Comparison of ENCODE assay signal across 10 cellular contexts in the genomic region with DNA sequence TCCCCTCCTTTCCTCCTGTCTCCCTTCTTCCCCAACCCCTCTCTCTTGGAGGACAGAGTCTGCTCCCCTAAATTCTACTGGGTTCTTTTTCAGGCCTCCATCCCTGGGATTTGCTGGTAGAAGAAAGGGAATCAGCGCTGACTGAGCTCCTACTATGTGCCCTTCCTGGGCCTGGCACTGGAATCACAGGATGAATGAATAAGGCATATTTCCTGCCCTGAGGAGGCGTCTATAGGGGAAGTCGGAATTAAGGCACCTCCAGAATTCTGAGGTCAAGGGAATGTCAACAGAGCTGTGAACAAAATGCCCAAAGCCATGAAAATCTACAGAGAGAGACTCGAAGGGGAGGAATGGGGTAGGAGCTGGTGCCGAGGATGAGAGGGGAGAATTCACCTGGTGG. TPM values are rescaled to one million over a fixed set of nuclear protein-coding genes. Genes with fewer than 3 reads are reported as not detected.
DNase-seq lines count a peak whose midpoint lies in the region; ATAC-seq and TF ChIP-seq lines count a peak whose summit lies in the region.
"Had no signal": no experiment of that assay in that cellular context is flagged by ENCODE, and none has a peak within 500 bp of the region (broad histone marks: within the 10 kb centered on the region; RNA-seq: fewer than 3 reads in every experiment).

No MANE protein-coding gene starts in this region.

- H3K36me3 ChIP-seq in DND-41 (ENCODE audit: insufficient read depth, low read length) (no peaks in the 10 kb centered on the region), esophagus muscularis mucosa (no peaks in the 10 kb centered on the region), sigmoid colon (no peaks in the 10 kb centered on the region), SK-N-SH (replicated peaks in 1 of 2; ENCODE audit: control insufficient read depth in 1 of 2, insufficient read depth in 2 of 2, low read length in 1 of 2) (no peaks in the 10 kb centered on the region)

- H3K9ac ChIP-seq in DND-41 (ENCODE audit: low read depth, low read length) (peak overlapping the region; percentile 36), SK-N-SH (no peak overlapping the region)

- no peak for TF ChIP-seq RAD21 in SK-N-SH (IDR thresholded peaks at IDR 0.05; ENCODE audit: low read length)

- intact Hi-C loops in esophagus muscularis mucosa (cut with DNase I) (no loop called here), sigmoid colon (cut with DNase I) (no loop called here)

- POLR2A ChIA-PET in RWPE1 (lab: Yijun Ruan, JAX; ENCODE audit: low non-redundant PET) (no interaction called here), SK-N-SH (lab: Yijun Ruan, JAX) (no interaction called here)

- H3K79me2 ChIP-seq in DND-41 (ENCODE audit: insufficient read depth, low read length), result no peaks in the 10 kb centered on the region
- H3K79me2 ChIP-seq in SK-N-SH (ENCODE audit: insufficient read depth), result no peaks in the 10 kb centered on the region

- H3K9me3 ChIP-seq in DND-41 (ENCODE audit: insufficient read depth, low read length, severe bottlenecking) (no peaks in the 10 kb centered on the region), esophagus muscularis mucosa (no peaks in the 10 kb centered on the region), sigmoid colon (no peaks in the 10 kb centered on the region), SK-N-SH (no peaks in the 10 kb centered on the region)

- TF ChIP-seq POLR2A in esophagus muscularis mucosa (IDR thresholded peaks at IDR 0.05; ENCODE audit: low read depth) (no peak), sigmoid colon (IDR thresholded peaks at IDR 0.05) (no peak)

- TF ChIP-seq EP300 in esophagus muscularis mucosa (IDR thresholded peaks at IDR 0.05), result no peak
- TF ChIP-seq EP300 in sigmoid colon (IDR thresholded peaks at IDR 0.05), result no peak
- no peak for TF ChIP-seq EP300 in SK-N-SH (IDR thresholded peaks at IDR 0.05; ENCODE audit: borderline replicate concordance in 1 of 2, low read depth in 1 of 2, low read length in 1 of 2)

- H3K27me3 ChIP-seq in DND-41 (ENCODE audit: insufficient read depth, low read length, poor library complexity) (no peaks in the 10 kb centered on the region), esophagus muscularis mucosa (no peaks in the 10 kb centered on the region), sigmoid colon (no peaks in the 10 kb centered on the region), foreskin keratinocyte (no peaks in the 10 kb centered on the region), SK-N-SH (ENCODE audit: insufficient read depth) (peaks cover 5% of the 10 kb centered on the region; the same call in 1 of the 2 replicates)

- no peaks in the 10 kb centered on the region for H3F3A ChIP-seq in SK-N-SH (replicated peaks; ENCODE audit: insufficient read depth)

- no peak overlapping the region for H2AFZ ChIP-seq in DND-41 (ENCODE audit: low read depth, low read length)
- H2AFZ ChIP-seq in SK-N-SH (ENCODE audit: low read depth), result no peak overlapping the region; the same call in 1 of the 2 replicates

- WGBS in esophagus muscularis mucosa, result 75% methylated on average over 5 of the region's 5 CpGs
- WGBS in sigmoid colon, 2 donors, result 82% methylated on average over 5 of the region's 5 CpGs
- WGBS in SK-N-SH (ENCODE audit: low lambda C conversion rate), result 76% methylated on average over 5 of the region's 5 CpGs

- ATAC-seq in DND-41 (ENCODE audit: insufficient read depth, low read depth) (no peak), foreskin keratinocyte (no peak)

- DNase-seq in DND-41 (no peak), RWPE1 (ENCODE audit: low spot score) (no peak), esophagus muscularis mucosa (ENCODE audit: extremely low spot score) (no peak), sigmoid colon (no peak), foreskin keratinocyte (no peak), NCI-H524 (lab: John Stamatoyannopoulos, UW) (no peak), SK-N-SH (no peak), NCI-H446 (lab: John Stamatoyannopoulos, UW) (no peak)
- DNase-seq: EL, NCI-H226 had no signal

- H3K9me2 ChIP-seq in SK-N-SH, result no peaks in the 10 kb centered on the region

- TF ChIP-seq CTCF in DND-41 (IDR thresholded peaks at IDR 0.05; ENCODE audit: borderline replicate concordance, extremely low read depth, low read length, poor library complexity, severe bottlenecking) (no peak), RWPE1 (conservative IDR thresholded peaks at IDR 0.05; ENCODE audit: low read depth) (no peak), esophagus muscularis mucosa (IDR thresholded peaks at IDR 0.05) (no peak), sigmoid colon (IDR thresholded peaks at IDR 0.05) (no peak), foreskin keratinocyte (conservative IDR thresholded peaks at IDR 0.05) (no peak), SK-N-SH (IDR thresholded peaks at IDR 0.05) (no peak)

- H3K4me1 ChIP-seq in DND-41 (ENCODE audit: insufficient read depth, low read length) (peaks cover 54% of the 10 kb centered on the region), esophagus muscularis mucosa (peaks cover 61 to 74% (median 71%) of the 10 kb centered on the region in 4 donors), sigmoid colon (peaks cover 0 to 50% (median 45%) of the 10 kb centered on the region in 4 donors), foreskin keratinocyte (peaks cover 5% of the 10 kb centered on the region), SK-N-SH (ENCODE audit: control insufficient read depth in 1 of 2, insufficient read depth in 2 of 2, low read depth in 1 of 2, low read length in 1 of 2) (peaks cover 0 to 35% of the 10 kb centered on the region in 2 experiments; a peak in 1 of 4 replicates)

- CTCF ChIA-PET in RWPE1 (lab: Yijun Ruan, JAX), result interaction anchor here (0.7 to 2.5 kb wide), 3 partner anchors 18 to 59 kb away, joined by 3 to 10 read pairs (median 3); no protein-coding TSS in a partner anchor
- CTCF ChIA-PET in SK-N-SH (lab: Yijun Ruan, JAX), result interaction anchor here (1.0 to 31.2 kb wide), 3 partner anchors 16 to 55 kb away, joined by 6 to 817 read pairs (median 108); partner anchors contain the start of gene FMOD

- H4K20me1 ChIP-seq in DND-41 (ENCODE audit: insufficient read depth, low read length), result no peaks in the 10 kb centered on the region
- no peaks in the 10 kb centered on the region for H4K20me1 ChIP-seq in SK-N-SH (ENCODE audit: insufficient read depth)

- H3K27ac ChIP-seq in DND-41 (ENCODE audit: low read length) (peak overlapping the region; percentile 84), RWPE1 (peak overlapping the region; percentile 48), esophagus muscularis mucosa (replicated peaks in 1 of 4) (peak overlapping the region; percentile 88 to 97 (median 91)), sigmoid colon (peak overlapping the region; percentile 90 to 94 (median 92)), foreskin keratinocyte (no peak overlapping the region), SK-N-SH (ENCODE audit: low read depth in 2 of 2, low read length in 1 of 2) (no peak overlapping the region)

- H3K4me2 ChIP-seq in DND-41 (ENCODE audit: insufficient read depth, low read length), result peak overlapping the region; percentile 40
- H3K4me2 ChIP-seq in SK-N-SH, result no peak overlapping the region

- H3K4me3 ChIP-seq in DND-41 (ENCODE audit: low read depth in 1 of 2, low read length in 2 of 2) (no peak overlapping the region; a peak in 1 of 4 replicates), esophagus muscularis mucosa (no peak overlapping the region), sigmoid colon (no peak overlapping the region), SK-N-SH (ENCODE audit: low read depth in 2 of 2, low read length in 1 of 2) (no peak overlapping the region)

TF ChIP-seq in SK-N-SH, 30 proteins besides CTCF, POLR2A, EP300 and RAD21:
- TF ChIP-seq, protein P1, sequence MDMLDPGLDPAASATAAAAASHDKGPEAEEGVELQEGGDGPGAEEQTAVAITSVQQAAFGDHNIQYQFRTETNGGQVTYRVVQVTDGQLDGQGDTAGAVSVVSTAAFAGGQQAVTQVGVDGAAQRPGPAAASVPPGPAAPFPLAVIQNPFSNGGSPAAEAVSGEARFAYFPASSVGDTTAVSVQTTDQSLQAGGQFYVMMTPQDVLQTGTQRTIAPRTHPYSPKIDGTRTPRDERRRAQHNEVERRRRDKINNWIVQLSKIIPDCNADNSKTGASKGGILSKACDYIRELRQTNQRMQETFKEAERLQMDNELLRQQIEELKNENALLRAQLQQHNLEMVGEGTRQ (IDR thresholded peaks at IDR 0.05; ENCODE audit: borderline replicate concordance, low read depth, low read length), result no peak
TF ChIP-seq in SK-N-SH: peak in this region for 0.

RNA-seq across cellular contexts. Expression of gene BTG2, which starts 17.4 kb away (rescaled TPM):
- 100 to 1,000 TPM in 3 of 4 donors, 10 to 100 TPM in 1; 67.7 to 656 (median 159) TPM for total RNA-seq in esophagus muscularis mucosa
- total RNA-seq in sigmoid colon, result 100 to 1,000 TPM in 3 of 4 donors, 10 to 100 TPM in 1; 66.0 to 397 (median 180) TPM
- 10 to 100 TPM; 37.2 to 81.0 (median 63.7) TPM for polyA plus RNA-seq in sigmoid colon
- total RNA-seq in foreskin keratinocyte, result 25.5 and 26.5 TPM in 2 replicates
- 15.0 and 19.0 TPM in 2 replicates for polyA plus RNA-seq in foreskin keratinocyte
- polyA plus RNA-seq in SK-N-SH (2012; rRNA removed), result 26.2 and 33.5 TPM in 2 replicates
- polyA plus RNA-seq in SK-N-SH (2012; cell fraction: cytosol; rRNA removed), result 19.1 and 24.9 TPM in 2 replicates
- 13.7 and 24.3 TPM in 2 replicates for polyA plus RNA-seq in SK-N-SH (2012; cell fraction: nucleus; rRNA removed)

RNA-seq across cellular contexts. Expression of gene CHIT1, which starts 58.4 kb away (rescaled TPM):
- total RNA-seq in esophagus muscularis mucosa, result under 1 TPM in 3 of 4 donors, not detected in 1; 0.11 to 0.26 (median 0.17) TPM
- total RNA-seq in sigmoid colon, result not detected
- polyA plus RNA-seq in sigmoid colon, result under 1 TPM in 1 of 3 donors, not detected in 2; 0.98 TPM
- total RNA-seq in foreskin keratinocyte, result not detected in 2 replicates
- polyA plus RNA-seq in foreskin keratinocyte, result not detected in 2 replicates
- polyA plus RNA-seq in SK-N-SH (2012; rRNA removed), result not detected in 2 replicates
- not detected in 2 replicates for polyA plus RNA-seq in SK-N-SH (2012; cell fraction: cytosol; rRNA removed)
- 0.01 TPM in 2 replicates for polyA plus RNA-seq in SK-N-SH (2012; cell fraction: nucleus; rRNA removed)

Comparison
In these comparisons a context has a peak if more than half of its experiments do, and no peak if none do; other contexts are left out.
1. H3K27ac ChIP-seq: peak in DND-41 (single experiment), RWPE1 (single experiment), esophagus muscularis mucosa (4 of 4) and sigmoid colon (4 of 4); none in foreskin keratinocyte (single experiment) and SK-N-SH (0 of 2).